Comparison of ENCODE assay signal across 18 cellular contexts in genomic region chr12:25686351-25686750, GRCh38.
DNase-seq lines count a peak whose midpoint lies in the region; ATAC-seq and TF ChIP-seq lines count a peak whose summit lies in the region.
"Had no signal": no experiment of that assay in that cellular context is flagged by ENCODE, and none has a peak within 500 bp of the region (broad histone marks: within the 10 kb centered on the region; RNA-seq: fewer than 3 reads in every experiment).

No MANE protein-coding gene starts in this region.

- intact Hi-C loops in right cardiac atrium (cut with DNase I) (no loop called here), left cardiac atrium (cut with DNase I) (no loop called here), sigmoid colon (cut with DNase I) (no loop called here)

- H4K8ac ChIP-seq in mesenchymal stem cell (ENCODE audit: low read length) = peak overlapping the region; percentile 2

- no peak for TF ChIP-seq POLR2A in sigmoid colon (IDR thresholded peaks at IDR 0.05)

- H3K27ac Mint-ChIP-seq in stimulated activated effector memory CD8-positive, alpha-beta T cell treated with anti-CD3 and anti-CD28 coated beads, Interleukin-12 subunit alpha, Interleukin-12 subunit beta, amount 100 ng/mL, for 72 hours = no peak overlapping the region
- H3K27ac Mint-ChIP-seq: B cell; CD4-positive, alpha-beta T cell; CD8-positive, alpha-beta T cell had no signal

- no peak overlapping the region for H3K4ac ChIP-seq in mesenchymal stem cell (ENCODE audit: low read depth in 1 of 2, low read length in 2 of 2)

- no peak overlapping the region for H2BK15ac ChIP-seq in mesenchymal stem cell (ENCODE audit: low read depth, poor library complexity, severe bottlenecking)

- H2BK120ac ChIP-seq in mesenchymal stem cell (ENCODE audit: low read depth, low read length) = no peak overlapping the region

- H3K9me3 Mint-ChIP-seq in stimulated activated effector memory CD8-positive, alpha-beta T cell treated with anti-CD3 and anti-CD28 coated beads, Interleukin-12 subunit alpha, Interleukin-12 subunit beta, amount 100 ng/mL, for 72 hours = peaks cover 10% of the 10 kb centered on the region
- H3K9me3 Mint-ChIP-seq: CD4-positive, alpha-beta T cell; CD8-positive, alpha-beta T cell had no signal

- H3K36me3 ChIP-seq in mesenchymal stem cell (ENCODE audit: control insufficient read depth in 1 of 2, insufficient read depth in 2 of 2, low read depth in 1 of 2, low read length in 2 of 2) (no peaks in the 10 kb centered on the region), sigmoid colon (no peaks in the 10 kb centered on the region)
- H3K36me3 ChIP-seq: BLaER1 treated with 17β-estradiol and CSF1 and Interleukin-3, amounts not matched to agents 10 nM and 100 nM had no signal

- H2BK5ac ChIP-seq in mesenchymal stem cell (ENCODE audit: low read depth, low read length, poor library complexity, severe bottlenecking) = no peak overlapping the region

- TF ChIP-seq CTCF in sigmoid colon (IDR thresholded peaks at IDR 0.05) = no peak

- H4K91ac ChIP-seq in mesenchymal stem cell (ENCODE audit: low read length) = no peak overlapping the region

- H3K23ac ChIP-seq in mesenchymal stem cell (ENCODE audit: low read length in 2 of 2) = no peak overlapping the region

- H2AFZ ChIP-seq in mesenchymal stem cell (ENCODE audit: low read depth, low read length) = no peak overlapping the region

- ATAC-seq in right cardiac atrium (peak in 1 of 2 donors; percentile 29), left cardiac atrium (no peak)
- no peak for ATAC-seq in stimulated activated effector memory CD8-positive, alpha-beta T cell treated with anti-CD3 and anti-CD28 coated beads, Interleukin-12 subunit alpha, Interleukin-12 subunit beta, amount 100 ng/mL, for 72 hours
- ATAC-seq: A549; CD8-positive, alpha-beta T cell had no signal

- no peaks in the 10 kb centered on the region for H3K4me1 ChIP-seq in right cardiac atrium (ENCODE audit: control insufficient read depth, insufficient read depth, low read length)
- H3K4me1 ChIP-seq in mesenchymal stem cell (ENCODE audit: control insufficient read depth, insufficient read depth, low read depth, low read length) = no peaks in the 10 kb centered on the region
- H3K4me1 ChIP-seq in sigmoid colon = peaks cover 0 to 23% (median 11%) of the 10 kb centered on the region in 4 donors
- H3K4me1 ChIP-seq: A549; BLaER1 treated with 17β-estradiol and CSF1 and Interleukin-3, amounts not matched to agents 10 nM and 100 nM; Caco-2 had no signal

- no peaks in the 10 kb centered on the region for H3K36me3 Mint-ChIP-seq in stimulated activated effector memory CD8-positive, alpha-beta T cell treated with anti-CD3 and anti-CD28 coated beads, Interleukin-12 subunit alpha, Interleukin-12 subunit beta, amount 100 ng/mL, for 72 hours
- H3K36me3 Mint-ChIP-seq: CD8-positive, alpha-beta T cell had no signal

- no peak overlapping the region for H3K4me3 ChIP-seq in right cardiac atrium (ENCODE audit: low read length)
- peak overlapping the region in 1 of 2 experiments; percentile 35 for H3K4me3 ChIP-seq in mesenchymal stem cell (ENCODE audit: insufficient read depth in 1 of 2, low read depth in 1 of 2, low read length in 2 of 2)
- no peak overlapping the region for H3K4me3 ChIP-seq in sigmoid colon
- H3K4me3 ChIP-seq: A549; BLaER1 treated with 17β-estradiol and CSF1 and Interleukin-3, amounts not matched to agents 10 nM and 100 nM had no signal

- H3K14ac ChIP-seq in mesenchymal stem cell (ENCODE audit: low read length in 2 of 2) = no peak overlapping the region

- H3K9me3 ChIP-seq in right cardiac atrium (ENCODE audit: control insufficient read depth, low read length) = no peaks in the 10 kb centered on the region
- H3K9me3 ChIP-seq in mesenchymal stem cell (ENCODE audit: control insufficient read depth, low read length) = no peaks in the 10 kb centered on the region
- no peaks in the 10 kb centered on the region for H3K9me3 ChIP-seq in sigmoid colon
- H3K9me3 ChIP-seq: A549, Caco-2 had no signal

- H3K27me3 ChIP-seq in right cardiac atrium (ENCODE audit: control insufficient read depth, insufficient read depth) (no peaks in the 10 kb centered on the region), mesenchymal stem cell (ENCODE audit: control insufficient read depth in 1 of 2, insufficient read depth in 1 of 2, low read length in 2 of 2) (no peaks in the 10 kb centered on the region), sigmoid colon (no peaks in the 10 kb centered on the region)
- H3K27me3 ChIP-seq: BLaER1 treated with 17β-estradiol and CSF1 and Interleukin-3, amounts not matched to agents 10 nM and 100 nM had no signal

- 97% methylated on average over 19 of the region's 19 CpGs for WGBS in right cardiac atrium
- WGBS in mesenchymal stem cell = 97% methylated on average over 19 of the region's 19 CpGs
- WGBS in sigmoid colon, 2 donors = 96 to 97% methylated on average over 19 of the region's 19 CpGs

- no peak overlapping the region for H2AK5ac ChIP-seq in mesenchymal stem cell (ENCODE audit: low read length, severe bottlenecking)

- H3K79me1 ChIP-seq in mesenchymal stem cell (replicated peaks; ENCODE audit: low read length, poor library complexity, severe bottlenecking) = no peaks in the 10 kb centered on the region

- TF ChIP-seq EP300 in sigmoid colon (IDR thresholded peaks at IDR 0.05) = no peak

- H3K4me2 ChIP-seq in mesenchymal stem cell (ENCODE audit: low read length, poor library complexity, severe bottlenecking) = no peak overlapping the region
- H3K4me2 ChIP-seq: A549; BLaER1 treated with 17β-estradiol and CSF1 and Interleukin-3, amounts not matched to agents 10 nM and 100 nM had no signal

- no peak overlapping the region for H3K4me3 Mint-ChIP-seq in stimulated activated effector memory CD8-positive, alpha-beta T cell treated with anti-CD3 and anti-CD28 coated beads, Interleukin-12 subunit alpha, Interleukin-12 subunit beta, amount 100 ng/mL, for 72 hours
- H3K4me3 Mint-ChIP-seq: B cell; CD4-positive, alpha-beta T cell; CD8-positive, alpha-beta T cell had no signal

- no peak overlapping the region for H3K18ac ChIP-seq in mesenchymal stem cell (ENCODE audit: low read depth in 1 of 2, low read length in 2 of 2)

- H3K4me1 Mint-ChIP-seq in stimulated activated effector memory CD8-positive, alpha-beta T cell treated with anti-CD3 and anti-CD28 coated beads, Interleukin-12 subunit alpha, Interleukin-12 subunit beta, amount 100 ng/mL, for 72 hours = no peaks in the 10 kb centered on the region
- H3K4me1 Mint-ChIP-seq: B cell had no signal

- no peak overlapping the region for H3K27ac ChIP-seq in right cardiac atrium (ENCODE audit: low read length)
- no peak overlapping the region for H3K27ac ChIP-seq in mesenchymal stem cell (ENCODE audit: low read length, poor library complexity, severe bottlenecking)
- no peak overlapping the region for H3K27ac ChIP-seq in sigmoid colon
- H3K27ac ChIP-seq: 22Rv1; A549; BLaER1 treated with 17β-estradiol and CSF1 and Interleukin-3, amounts not matched to agents 10 nM and 100 nM; C4-2B had no signal

- H3K9ac ChIP-seq in mesenchymal stem cell (ENCODE audit: low read length) = no peak overlapping the region
- H3K9ac ChIP-seq: BLaER1 treated with 17β-estradiol and CSF1 and Interleukin-3, amounts not matched to agents 10 nM and 100 nM had no signal

- DNase-seq in right cardiac atrium (peak in 2 of 3 donors; percentile 40 to 52), left cardiac atrium (no peak), mesenchymal stem cell (no peak), sigmoid colon (peak; percentile 42), foreskin melanocyte (no peak)
- DNase-seq in stimulated activated effector memory CD8-positive, alpha-beta T cell treated with anti-CD3 and anti-CD28 coated beads, Interleukin-12 subunit alpha, Interleukin-12 subunit beta, amount 100 ng/mL, for 72 hours (ENCODE audit: low spot score in 2 of 2) = no peak
- DNase-seq: AML-193; Caco-2; Calu3; CD4-positive, alpha-beta T cell; CD8-positive, alpha-beta T cell; DMS79 treated with DMSO at 0.1 percent for 48 hours; GF-D8 had no signal

- H2BK12ac ChIP-seq in mesenchymal stem cell (ENCODE audit: low read length in 2 of 2) = no peak overlapping the region

Comparison
In these comparisons a context has a peak if more than half of its experiments do, and no peak if none do; other contexts are left out.
1. DNase-seq: peak in right cardiac atrium (2 of 3) and sigmoid colon (single experiment); none in left cardiac atrium (single experiment), mesenchymal stem cell (single experiment), foreskin melanocyte (single experiment) and stimulated activated effector memory CD8-positive, alpha-beta T cell treated with anti-CD3 and anti-CD28 coated beads, Interleukin-12 subunit alpha, Interleukin-12 subunit beta, amount 100 ng/mL, for 72 hours (0 of 2).